Comparison of ENCODE assay signal across 8 cellular contexts in the genomic region with DNA sequence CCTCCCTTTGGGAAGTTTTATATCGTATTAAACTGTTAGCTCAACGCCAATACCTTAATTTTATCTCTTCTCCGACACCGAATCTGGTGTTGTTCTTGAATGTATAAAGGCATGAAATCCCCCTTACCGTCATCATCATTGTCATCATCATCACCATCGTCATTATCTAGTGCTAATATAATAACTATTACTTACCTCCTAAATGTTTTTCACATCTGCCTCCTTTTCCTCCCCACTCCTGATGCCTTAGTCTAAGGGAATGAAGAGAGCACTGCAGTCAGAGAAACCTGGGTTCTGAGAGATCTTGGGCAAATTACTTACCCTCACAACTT. TPM values are rescaled to one million over a fixed set of nuclear protein-coding genes. Genes with fewer than 3 reads are reported as not detected.
DNase-seq lines count a peak whose midpoint lies in the region; ATAC-seq and TF ChIP-seq lines count a peak whose summit lies in the region.

No MANE protein-coding gene starts in this region.

- peak; percentile 5 to 9 for ATAC-seq in activated CD4-positive, CD25-positive, alpha-beta regulatory T cell treated with anti-CD3 and anti-CD28 coated beads, Interleukin-2, amount 50 U/mL, for 24 hours
- no peak for ATAC-seq in HG02588 (IDR thresholded peaks at IDR 0.05; ENCODE audit: unreplicated experiment)
- ATAC-seq in GM18867 (IDR thresholded peaks at IDR 0.05; ENCODE audit: unreplicated experiment), result no peak

- H3K4me1 ChIP-seq in smooth muscle cell (ENCODE audit: low read depth), result peaks cover 16% of the 10 kb centered on the region

- intact Hi-C loops in posterior cingulate gyrus (cut with DNase I), result loop anchor here (2.0 kb wide), 1 partner anchor 43 kb away; the partner anchor contains the start of genes PPIL6 and SMPD2

- no peaks in the 10 kb centered on the region for H3K27me3 ChIP-seq in smooth muscle cell (ENCODE audit: low read depth)

- H2AFZ ChIP-seq in smooth muscle cell (ENCODE audit: low read depth), result peak overlapping the region; percentile 96

- peaks cover 13% of the 10 kb centered on the region for H3K79me2 ChIP-seq in smooth muscle cell (ENCODE audit: low read depth)

- H3K4me3 ChIP-seq in foreskin fibroblast (ENCODE audit: low read depth in 1 of 2, low read length in 2 of 2) (peak overlapping the region; percentile 42 to 62), smooth muscle cell (peak overlapping the region; percentile 54)

- no peaks in the 10 kb centered on the region for H3K36me3 ChIP-seq in smooth muscle cell (ENCODE audit: low read depth)

- H3K9ac ChIP-seq in smooth muscle cell (ENCODE audit: low read depth), result no peak overlapping the region

- POLR2A ChIA-PET in RWPE1 (lab: Yijun Ruan, JAX; ENCODE audit: low non-redundant PET), result no interaction called here

- peaks cover 8% of the 10 kb centered on the region for H4K20me1 ChIP-seq in smooth muscle cell (ENCODE audit: low read depth)

- no peaks in the 10 kb centered on the region for H3K9me3 ChIP-seq in smooth muscle cell (replicated peaks; ENCODE audit: low read depth)

- CTCF ChIA-PET in RWPE1 (lab: Yijun Ruan, JAX), result interaction anchor here (0.5 kb wide), 2 partner anchors 90 to 1219 kb away, joined by 3 to 7 read pairs; no protein-coding TSS in a partner anchor

- TF ChIP-seq CTCF in RWPE1 (conservative IDR thresholded peaks at IDR 0.05; ENCODE audit: low read depth) (no peak), foreskin fibroblast (IDR thresholded peaks at IDR 0.05; ENCODE audit: low read depth, low read length) (no peak), smooth muscle cell (IDR thresholded peaks at IDR 0.05; ENCODE audit: borderline replicate concordance, insufficient read depth, poor library complexity, severe bottlenecking) (no peak)

- DNase-seq in activated CD4-positive, CD25-positive, alpha-beta regulatory T cell (lab: John Stamatoyannopoulos, UW), result no peak
- no peak for DNase-seq in RWPE1 (ENCODE audit: low spot score)
- no peak for DNase-seq in foreskin fibroblast
- DNase-seq in smooth muscle cell (lab: John Stamatoyannopoulos, UW; ENCODE audit: unreplicated experiment), result no peak
- DNase-seq in posterior cingulate gyrus, result no peak

- no peaks in the 10 kb centered on the region for H3F3A ChIP-seq in smooth muscle cell (ENCODE audit: low read depth)

- 9% methylated on average over 6 of the region's 6 CpGs for WGBS in smooth muscle cell (ENCODE audit: low lambda C conversion rate)

- peak overlapping the region; percentile 88 for H3K4me2 ChIP-seq in smooth muscle cell

- H3K27ac ChIP-seq in RWPE1 (peak overlapping the region; percentile 76), smooth muscle cell (ENCODE audit: low read depth) (no peak overlapping the region)

RNA-seq across cellular contexts. Expression of gene ZBTB24, which starts 0.7 kb away (rescaled TPM):
- total RNA-seq in smooth muscle cell, result 5.4 and 6.6 TPM in 2 replicates
- polyA plus RNA-seq in smooth muscle cell, result 1.3 and 2.6 TPM in 2 replicates

RNA-seq across cellular contexts. Expression of gene MICAL1, which starts 28.1 kb away (rescaled TPM):
- total RNA-seq in smooth muscle cell, result 14.8 and 20.8 TPM in 2 replicates
- polyA plus RNA-seq in smooth muscle cell, result 13.3 and 22.1 TPM in 2 replicates

RNA-seq across cellular contexts. Expression of gene SMPD2, which starts 43.2 kb away (rescaled TPM):
- total RNA-seq in smooth muscle cell, result 1.4 and 8.2 TPM in 2 replicates
- 6.4 and 6.9 TPM in 2 replicates for polyA plus RNA-seq in smooth muscle cell

RNA-seq across cellular contexts. Expression of gene PPIL6, which starts 43.3 kb away (rescaled TPM):
- 0.81 and 1.7 TPM in 2 replicates for total RNA-seq in smooth muscle cell
- polyA plus RNA-seq in smooth muscle cell, result 0.95 and 1.3 TPM in 2 replicates

Comparison
In these comparisons a context has a peak if more than half of its experiments do, and no peak if none do; other contexts are left out.
1. ATAC-seq: peak in activated CD4-positive, CD25-positive, alpha-beta regulatory T cell treated with anti-CD3 and anti-CD28 coated beads, Interleukin-2, amount 50 U/mL, for 24 hours (2 of 2); none in HG02588 (single experiment) and GM18867 (single experiment).